In the genomic region with DNA sequence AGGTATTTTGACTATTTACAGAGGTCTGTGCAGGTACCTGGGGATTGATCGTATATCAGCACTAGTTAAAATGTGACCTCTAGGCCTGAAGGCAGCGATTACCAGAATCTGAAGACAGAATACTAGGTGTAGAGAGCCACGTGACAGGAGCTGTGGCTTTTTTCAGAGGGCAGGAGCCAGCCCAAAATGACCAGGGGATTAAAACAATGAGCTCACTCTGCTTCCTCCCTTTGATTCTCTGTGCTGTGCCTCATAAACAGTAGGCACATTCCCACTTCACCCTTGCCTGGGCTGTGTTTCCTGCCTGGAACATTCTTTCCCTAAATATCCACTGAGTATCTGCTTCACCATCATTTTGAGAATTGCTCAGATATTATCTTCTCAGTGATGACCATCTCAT, we compare ENCODE assay signal across 17 cellular contexts. TPM values are rescaled to one million over a fixed set of nuclear protein-coding genes. Genes with fewer than 3 reads are reported as not detected.
DNase-seq lines count a peak whose midpoint lies in the region; ATAC-seq and TF ChIP-seq lines count a peak whose summit lies in the region.
"Had no signal": no experiment of that assay in that cellular context is flagged by ENCODE, and none has a peak within 500 bp of the region (broad histone marks: within the 10 kb centered on the region; RNA-seq: fewer than 3 reads in every experiment).

No MANE protein-coding gene starts in this region.

- no peak overlapping the region for H3K4me3 ChIP-seq in dorsolateral prefrontal cortex
- H3K4me3 ChIP-seq in lower lobe of right lung: no peak overlapping the region
- H3K4me3 ChIP-seq in upper lobe of left lung: no peak overlapping the region
- H3K4me3 ChIP-seq: SK-N-MC, tibial nerve had no signal

- intact Hi-C loops in dorsolateral prefrontal cortex (cut with DNase I): no loop called here
- intact Hi-C loops in lower lobe of right lung (cut with DNase I): no loop called here

- no peaks in the 10 kb centered on the region for H3K9me3 ChIP-seq in lower lobe of right lung
- no peaks in the 10 kb centered on the region for H3K9me3 ChIP-seq in upper lobe of left lung
- H3K9me3 ChIP-seq: tibial nerve had no signal

- TF ChIP-seq EP300 in upper lobe of left lung (IDR thresholded peaks at IDR 0.05): no peak

- peaks cover 23% of the 10 kb centered on the region for H3K36me3 ChIP-seq in lower lobe of right lung
- H3K36me3 ChIP-seq in upper lobe of left lung: peaks cover 0 to 23% (median 3%) of the 10 kb centered on the region in 4 donors

- DNase-seq in DMS53 (lab: John Stamatoyannopoulos, UW) (peak; percentile 49), DMS53 treated with DMSO at 0.1 percent for 48 hours (lab: John Stamatoyannopoulos, UW; ENCODE audit: unreplicated experiment) (no peak), dorsolateral prefrontal cortex (peak in 1 of 10 donors; percentile 36), lower lobe of right lung (no peak), upper lobe of left lung (no peak), DMS79 (lab: John Stamatoyannopoulos, UW) (no peak)
- DNase-seq in activated CD8-positive, alpha-beta memory T cell treated with anti-CD3 and anti-CD28 coated beads, Interleukin-2, amount 50 U/mL, for 48 hours: no peak
- DNase-seq: 8988T; activated naive CD8-positive, alpha-beta T cell treated with anti-CD3 and anti-CD28 coated beads for 36 hours; CD8-positive, alpha-beta memory T cell; foreskin melanocyte; KG1; NCI-H2029 had no signal

- peak in 1 of 2 donors; percentile 23 for ATAC-seq in lower lobe of right lung
- ATAC-seq in upper lobe of left lung (ENCODE audit: low FRiP score in 2 of 2): no peak
- ATAC-seq in GM18498 (IDR thresholded peaks at IDR 0.05; ENCODE audit: unreplicated experiment): no peak

- H3K27me3 ChIP-seq in dorsolateral prefrontal cortex: no peaks in the 10 kb centered on the region
- H3K27me3 ChIP-seq in lower lobe of right lung (ENCODE audit: low read depth): no peaks in the 10 kb centered on the region
- H3K27me3 ChIP-seq in upper lobe of left lung: no peaks in the 10 kb centered on the region
- H3K27me3 ChIP-seq: tibial nerve had no signal

- H3K27ac ChIP-seq in dorsolateral prefrontal cortex: peak overlapping the region in 47 of 59 donors; percentile 0 to 69 (median 40)
- peak overlapping the region; percentile 29 for H3K27ac ChIP-seq in lower lobe of right lung
- H3K27ac ChIP-seq in upper lobe of left lung: peak overlapping the region; percentile 41 to 62 (median 45)
- H3K27ac ChIP-seq: SK-N-MC, VCaP had no signal

- TF ChIP-seq POLR2A in upper lobe of left lung (IDR thresholded peaks at IDR 0.05): no peak

- H3K4me1 ChIP-seq in lower lobe of right lung (peaks cover 10% of the 10 kb centered on the region), upper lobe of left lung (peaks cover 0 to 21% (median 8%) of the 10 kb centered on the region in 4 donors)

- WGBS in upper lobe of left lung, 2 donors: 56 to 70% methylated on average over 3 of the region's 3 CpGs

- no peak for TF ChIP-seq CTCF in dorsolateral prefrontal cortex (IDR thresholded peaks at IDR 0.05 in 54 of 56, conservative IDR thresholded peaks at IDR 0.05 in 2 of 56; ENCODE audit: low read depth in 1 of 56, partially characterized antibody in 56 of 56)
- TF ChIP-seq CTCF in lower lobe of right lung (IDR thresholded peaks at IDR 0.05): no peak
- no peak for TF ChIP-seq CTCF in upper lobe of left lung (IDR thresholded peaks at IDR 0.05)

RNA-seq across cellular contexts. Expression of a gene that starts 15.2 kb away (rescaled TPM):
- 100 to 1,000 TPM in 30 of 120 experiments, 10 to 100 TPM in 90; 50.3 to 160 (median 86.2) TPM for total RNA-seq in dorsolateral prefrontal cortex
- 46.6 TPM for total RNA-seq in lower lobe of right lung
- 10 to 100 TPM; 19.9 to 75.4 (median 58.7) TPM for total RNA-seq in upper lobe of left lung
